21 cellular contexts compared by ENCODE assay signal in the genomic region with DNA sequence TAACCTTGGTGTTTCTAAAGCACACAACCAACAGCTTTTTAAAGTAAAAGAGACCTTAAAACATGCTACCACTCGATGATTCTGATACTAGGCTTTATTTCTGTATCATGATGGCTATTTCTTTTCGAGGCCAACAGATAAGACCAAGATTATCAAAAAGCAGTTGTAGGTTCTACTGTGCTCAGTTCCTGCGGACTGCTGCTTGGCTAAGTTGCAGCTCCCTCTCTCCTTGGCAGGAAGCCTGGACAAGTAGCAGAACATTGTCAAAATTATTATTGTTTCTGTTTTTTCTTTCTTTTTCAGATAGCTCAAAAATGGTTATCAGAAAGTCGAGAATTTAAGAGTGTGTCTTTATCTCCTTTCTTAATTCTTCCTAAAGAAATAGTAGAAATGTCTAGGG.
"Had no signal": no experiment of that assay in that cellular context is flagged by ENCODE, and none has a peak within 500 bp of the region (broad histone marks: within the 10 kb centered on the region; RNA-seq: fewer than 3 reads in every experiment).

No MANE protein-coding gene starts in this region.

- H3K4me3 Mint-ChIP-seq: activated naive CD8-positive, alpha-beta T cell treated with anti-CD3 and anti-CD28 coated beads, Interleukin-2, amount 10 ng/mL, durations not matched to agents 7 days and 5 days; brain; endodermal cell; T-cell had no signal

- H3K4me3 ChIP-seq: dorsolateral prefrontal cortex, gastrocnemius medialis, heart left ventricle, prostate gland, tibial artery had no signal

- H3K27me3 ChIP-seq: dorsolateral prefrontal cortex, gastrocnemius medialis, heart left ventricle, tibial artery had no signal

- H3K4me1 ChIP-seq: gastrocnemius medialis, heart left ventricle, prostate gland, tibial artery had no signal

- ATAC-seq: gastrocnemius medialis; heart left ventricle; left ventricle myocardium superior; right cardiac atrium; stimulated activated naive CD8-positive, alpha-beta T cell treated with anti-CD3 and anti-CD28 coated beads, Interleukin-15, Interleukin-2, amounts not matched to agents 100 U/mL and 50 U/mL, for 24 hours; T-cell had no signal

- H3K9me3 ChIP-seq: gastrocnemius medialis, heart left ventricle, prostate gland, tibial artery had no signal

- H3K36me3 Mint-ChIP-seq: activated naive CD8-positive, alpha-beta T cell treated with anti-CD3 and anti-CD28 coated beads, Interleukin-2, amount 10 ng/mL, durations not matched to agents 7 days and 5 days; brain; T-cell had no signal

- H3K4me1 Mint-ChIP-seq: activated naive CD8-positive, alpha-beta T cell treated with anti-CD3 and anti-CD28 coated beads, Interleukin-2, amount 10 ng/mL, durations not matched to agents 7 days and 5 days; T-cell had no signal

- H3K9me3 Mint-ChIP-seq: activated naive CD8-positive, alpha-beta T cell treated with anti-CD3 and anti-CD28 coated beads, Interleukin-2, amount 10 ng/mL, durations not matched to agents 7 days and 5 days; activated T-helper 2 cell treated with anti-CD3 and anti-CD28 coated beads, Interferon-gamma antibody, Interleukin-2, Interleukin-4, amounts not matched to agents 10 μg/mL and 5 μg/mL and 100 μg/mL, durations not matched to agents 14 hours and 24 hours and 36 hours; brain; T-cell had no signal

- H3K27ac Mint-ChIP-seq: activated naive CD8-positive, alpha-beta T cell treated with anti-CD3 and anti-CD28 coated beads, Interleukin-2, amount 10 ng/mL, durations not matched to agents 7 days and 5 days; activated T-helper 2 cell treated with anti-CD3 and anti-CD28 coated beads, Interferon-gamma antibody, Interleukin-2, Interleukin-4, amounts not matched to agents 10 μg/mL and 5 μg/mL and 100 μg/mL, durations not matched to agents 14 hours and 24 hours and 36 hours; brain; endodermal cell; T-cell had no signal

- H3K27ac ChIP-seq: dorsolateral prefrontal cortex, gastrocnemius medialis, heart left ventricle, prostate gland, tibial artery, VCaP had no signal

- H3K36me3 ChIP-seq: gastrocnemius medialis, heart left ventricle, prostate gland, tibial artery had no signal

- DNase-seq: activated CD4-positive, CD25-positive, alpha-beta regulatory T cell treated with anti-CD3 and anti-CD28 coated beads, Interleukin-2, amount 50 U/mL, for 72 hours; activated naive CD4-positive, alpha-beta T cell treated with Interleukin-2 at 50 U/mL for 16 hours; activated naive CD8-positive, alpha-beta T cell treated with anti-CD3 and anti-CD28 coated beads, Interleukin-2, amount 10 ng/mL, durations not matched to agents 7 days and 5 days; activated T-cell treated with anti-CD3 and anti-CD28 coated beads, Interleukin-2, amount 50 U/mL, for 1 hour; anterior cingulate cortex; caudate nucleus; dorsolateral prefrontal cortex; endodermal cell; gastrocnemius medialis; heart left ventricle; kidney glomerular epithelial cell; left ventricle myocardium superior; right cardiac atrium; stimulated activated naive CD8-positive, alpha-beta T cell treated with anti-CD3 and anti-CD28 coated beads, Interleukin-15, Interleukin-2, amounts not matched to agents 100 U/mL and 50 U/mL, for 24 hours; substantia nigra; T-cell; tibial artery had no signal

- H3K27me3 Mint-ChIP-seq: activated naive CD8-positive, alpha-beta T cell treated with anti-CD3 and anti-CD28 coated beads, Interleukin-2, amount 10 ng/mL, durations not matched to agents 7 days and 5 days; brain; T-cell had no signal
